In the genomic region with DNA sequence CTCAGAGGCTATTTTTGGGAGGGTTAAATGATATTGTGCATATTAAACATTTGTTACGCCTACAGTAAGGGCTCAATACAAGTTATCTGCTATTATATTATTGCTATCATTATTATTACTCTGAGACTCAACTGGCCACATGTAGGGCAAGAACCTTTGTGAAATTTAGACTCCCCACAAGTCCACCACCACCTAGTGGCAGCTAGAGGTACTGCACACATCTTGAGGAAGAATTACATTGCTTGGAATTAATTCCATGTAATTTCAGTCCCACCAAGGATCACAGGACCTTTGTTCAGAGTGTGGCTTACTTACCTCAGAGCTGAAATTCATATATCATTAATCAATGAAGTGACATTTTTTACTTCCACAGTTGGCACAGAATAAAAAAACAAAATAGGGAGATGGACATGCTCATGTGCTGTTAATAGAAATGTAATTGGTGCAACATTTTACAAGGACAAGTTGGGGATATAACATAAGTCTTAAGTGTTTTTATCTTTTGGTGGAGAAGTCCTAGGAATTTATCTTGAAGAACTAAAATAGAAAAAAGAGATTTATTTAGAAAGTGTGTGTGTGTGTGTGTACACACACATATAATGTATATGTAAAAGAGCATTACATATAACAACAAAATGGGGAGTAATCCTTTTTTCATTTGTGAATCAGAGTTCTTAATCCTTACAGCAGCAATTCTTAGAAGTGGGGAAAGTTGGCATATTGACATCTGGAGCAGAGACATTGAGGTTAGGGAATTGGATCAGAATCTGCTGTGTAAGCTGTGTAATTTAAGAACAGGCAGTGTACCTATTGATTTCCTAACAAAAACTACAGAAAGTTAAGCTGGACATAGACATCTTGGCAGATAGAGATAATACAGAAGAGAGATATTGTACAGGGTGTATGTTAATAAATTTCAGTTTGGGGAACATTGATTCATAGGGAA, we compare ENCODE assay signal across 8 cellular contexts. TPM values are rescaled to one million over a fixed set of nuclear protein-coding genes. Genes with fewer than 3 reads are reported as not detected.
DNase-seq lines count a peak whose midpoint lies in the region; ATAC-seq and TF ChIP-seq lines count a peak whose summit lies in the region.

No MANE protein-coding gene starts in this region.

- no peak for TF ChIP-seq EP300 in sigmoid colon (IDR thresholded peaks at IDR 0.05)

- no peaks in the 10 kb centered on the region for H3K9me3 ChIP-seq in adrenal gland (replicated peaks in 1 of 3)
- H3K9me3 ChIP-seq in right cardiac atrium (ENCODE audit: control insufficient read depth, low read length), result no peaks in the 10 kb centered on the region
- no peaks in the 10 kb centered on the region for H3K9me3 ChIP-seq in sigmoid colon

- H3K27ac ChIP-seq in adrenal gland (no peak overlapping the region), right cardiac atrium (ENCODE audit: low read length) (no peak overlapping the region), sigmoid colon (no peak overlapping the region)

- DNase-seq in Caki2 (ENCODE audit: low read depth) (peak; percentile 56), MV-4-11 (lab: John Stamatoyannopoulos, UW) (peak; percentile 42), SW 1271 (lab: John Stamatoyannopoulos, UW) (peak; percentile 51 to 80), adrenal gland (peak; percentile 58 to 87 (median 77)), right cardiac atrium (peak in 2 of 3 donors; percentile 61 to 80), sigmoid colon (peak; percentile 86)

- TF ChIP-seq CTCF in adrenal gland (IDR thresholded peaks at IDR 0.05), result peak; percentile 80 to 98 (median 84)
- TF ChIP-seq CTCF in sigmoid colon (IDR thresholded peaks at IDR 0.05), result peak; percentile 54 to 98 (median 82)

- intact Hi-C loops in adrenal gland (cut with DNase I) (no loop called here), right cardiac atrium (cut with DNase I) (loop anchor here in 1 of 4 donors (10.0 kb wide), 1 partner anchor 83 kb away; a partner anchor contains a TSS), sigmoid colon (cut with DNase I) (no loop called here)

- ATAC-seq in GM21515 (IDR thresholded peaks at IDR 0.05; ENCODE audit: unreplicated experiment) (peak; percentile 65), right cardiac atrium (peak in 1 of 2 donors; percentile 63), GM19463 (IDR thresholded peaks at IDR 0.05; ENCODE audit: unreplicated experiment) (no peak)

- WGBS in adrenal gland, 4 donors, result 59 to 100% (median 79%) methylated on average over 1 of the region's 1 CpG
- WGBS in right cardiac atrium, result 84% methylated on average over 1 of the region's 1 CpG
- WGBS in sigmoid colon, 2 donors, result 76 to 77% methylated on average over 1 of the region's 1 CpG

- H3K4me3 ChIP-seq in adrenal gland (no peak overlapping the region), right cardiac atrium (ENCODE audit: low read length) (no peak overlapping the region), sigmoid colon (no peak overlapping the region)

- peaks cover 0 to 5% of the 10 kb centered on the region in 2 donors for H3K36me3 ChIP-seq in adrenal gland (replicated peaks in 1 of 2)
- peaks cover 0 to 9% (median 0%) of the 10 kb centered on the region in 4 donors for H3K36me3 ChIP-seq in sigmoid colon

- in situ Hi-C loops in Caki2 (cut with HindIII; ENCODE audit: low pct_unique_long_range_greater_than_20kb, low sequenced_read_pairs), result no loop called here

- TF ChIP-seq POLR2A in adrenal gland (IDR thresholded peaks at IDR 0.05), result no peak
- no peak for TF ChIP-seq POLR2A in sigmoid colon (IDR thresholded peaks at IDR 0.05)

- H3K4me1 ChIP-seq in adrenal gland (replicated peaks in 1 of 2), result no peaks in the 10 kb centered on the region
- no peaks in the 10 kb centered on the region for H3K4me1 ChIP-seq in right cardiac atrium (ENCODE audit: control insufficient read depth, insufficient read depth, low read length)
- H3K4me1 ChIP-seq in sigmoid colon, result peaks cover 0 to 4% (median 0%) of the 10 kb centered on the region in 4 donors

- H3K27me3 ChIP-seq in adrenal gland (no peaks in the 10 kb centered on the region), right cardiac atrium (ENCODE audit: control insufficient read depth, insufficient read depth) (no peaks in the 10 kb centered on the region), sigmoid colon (no peaks in the 10 kb centered on the region)

RNA-seq across cellular contexts. Expression of a gene that starts 11.2 kb away (rescaled TPM):
- 66.6 and 90.2 TPM in 2 replicates for total RNA-seq in Caki2 (2014; rRNA removed; shearing (Covaris generic); ENCODE audit: low replicate concordance)
- total RNA-seq in adrenal gland, result 10 to 100 TPM; 10.8 to 37.9 (median 19.7) TPM
- 10 to 100 TPM; 10.5 to 16.5 (median 13.7) TPM for polyA plus RNA-seq in adrenal gland
- total RNA-seq in right cardiac atrium, result 10 to 100 TPM; 19.7 to 26.7 (median 21.8) TPM
- 19.7 TPM for polyA plus RNA-seq in right cardiac atrium
- total RNA-seq in sigmoid colon, result 10 to 100 TPM; 25.2 to 41.8 (median 31.5) TPM
- polyA plus RNA-seq in sigmoid colon, result 10 to 100 TPM in 1 of 3 donors, 1 to 10 TPM in 2; 9.2 to 18.0 (median 9.3) TPM

RNA-seq across cellular contexts. Expression of a gene that starts 34.8 kb away (rescaled TPM):
- 3.1 and 27.3 TPM in 2 replicates for total RNA-seq in Caki2 (2014; rRNA removed; shearing (Covaris generic); ENCODE audit: low replicate concordance)
- under 1 TPM in 3 of 8 donors, not detected in 5; 0.14 to 0.28 (median 0.21) TPM for total RNA-seq in adrenal gland
- not detected for polyA plus RNA-seq in adrenal gland
- total RNA-seq in right cardiac atrium, result under 1 TPM in 2 of 4 donors, not detected in 2; 0.15 to 0.34 TPM
- 0.02 TPM for polyA plus RNA-seq in right cardiac atrium
- 1 to 10 TPM in 1 of 4 donors, under 1 TPM in 1, not detected in 2; 0.68 to 6.1 TPM for total RNA-seq in sigmoid colon
- under 1 TPM in 1 of 3 donors, not detected in 2; 0.16 TPM for polyA plus RNA-seq in sigmoid colon
